ENCODE assay signal across 1 cellular context in genomic region chr2:189363559-189363958, GRCh38.
A peak's percentile ranks its signal among the peaks of the same experiment; 100 is the strongest.
TF ChIP-seq lines count a peak whose summit lies in the region.

No MANE protein-coding gene starts in this region.

TF ChIP-seq in SK-N-SH, 30 proteins besides CTCF, POLR2A, EP300 and RAD21 (continued from another document):
- TF ChIP-seq REST (IDR thresholded peaks at IDR 0.05; ENCODE audit: low read depth, low read length) (no peak), NFIC (IDR thresholded peaks at IDR 0.05; ENCODE audit: borderline replicate concordance) (peak; percentile 61; the same call in 1 of the 2 replicates), SIN3A (IDR thresholded peaks at IDR 0.05; ENCODE audit: borderline replicate concordance, low read depth, low read length) (no peak), ELF1 (IDR thresholded peaks at IDR 0.05) (no peak), CHD2 (IDR thresholded peaks at IDR 0.05; ENCODE audit: low read length, partially characterized antibody) (no peak), FOSL2 (IDR thresholded peaks at IDR 0.05; ENCODE audit: borderline replicate concordance, low read depth) (peak; percentile 47; the same call in 1 of the 2 replicates), SMC3 (IDR thresholded peaks at IDR 0.05; ENCODE audit: low read depth, low read length) (no peak), IRF3 (IDR thresholded peaks at IDR 0.05; ENCODE audit: low read depth, low read length) (no peak), ZBTB33 (IDR thresholded peaks at IDR 0.05; ENCODE audit: borderline replicate concordance, low read depth) (no peak), POLR2AphosphoS5 (IDR thresholded peaks at IDR 0.05; ENCODE audit: low read depth, low read length) (no peak), GABPA (IDR thresholded peaks at IDR 0.05; ENCODE audit: low read depth) (no peak), RXRA (IDR thresholded peaks at IDR 0.05; ENCODE audit: borderline replicate concordance, low read depth) (peak; percentile 40; the same call in 1 of the 2 replicates)
